Comparison of ENCODE assay signal across 28 cellular contexts in the genomic region with DNA sequence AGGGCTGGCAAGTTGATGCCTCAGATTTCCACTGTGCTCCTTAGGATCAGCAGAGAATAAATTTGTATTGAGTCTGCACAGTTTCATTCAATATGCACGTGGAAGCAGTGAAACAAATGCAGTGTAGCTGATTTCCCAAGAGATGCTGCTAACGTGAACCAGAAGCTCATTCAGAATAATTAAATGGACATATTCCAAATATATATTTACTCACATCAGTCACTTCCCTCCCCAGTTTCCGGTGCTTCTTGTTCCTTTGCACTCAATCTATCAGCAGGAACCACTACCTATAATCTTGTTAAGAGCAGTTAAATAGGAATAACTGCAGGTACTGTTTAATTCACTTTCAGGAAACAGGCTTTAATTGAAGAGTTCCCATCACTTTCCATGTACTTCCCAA.
"Had no signal": no experiment of that assay in that cellular context is flagged by ENCODE, and none has a peak within 500 bp of the region (broad histone marks: within the 10 kb centered on the region; RNA-seq: fewer than 3 reads in every experiment).

No MANE protein-coding gene starts in this region.

- H3K36me3 ChIP-seq: ascending aorta, breast epithelium, cardiac muscle cell, esophagus muscularis mucosa, gastrocnemius medialis, heart left ventricle, WERI-Rb-1 had no signal

- H3K4me3 ChIP-seq: ascending aorta, breast epithelium, cardiac muscle cell, esophagus muscularis mucosa, gastrocnemius medialis, heart left ventricle had no signal

- DNase-seq: activated B cell treated with CpG ODN at 0.5 μM for 24 hours; activated CD4-positive, alpha-beta T cell treated with anti-CD3 and anti-CD28 coated beads for 48 hours; activated CD4-positive, alpha-beta T cell treated with anti-CD3 and anti-CD28 coated beads, Interleukin-2, amount 50 U/mL, for 1 hour; activated CD4-positive, alpha-beta T cell treated with anti-CD3 and anti-CD28 coated beads, Interleukin-2, amount 50 U/mL, for 48 hours; activated CD8-positive, alpha-beta memory T cell treated with anti-CD3 and anti-CD28 coated beads, Interleukin-2, amount 10 ng/mL, durations not matched to agents 7 days and 5 days; activated CD8-positive, alpha-beta memory T cell treated with anti-CD3 and anti-CD28 coated beads, Interleukin-2, amount 50 U/mL, for 4 hours; activated CD8-positive, alpha-beta T cell treated with anti-CD3 and anti-CD28 coated beads for 36 hours; activated effector memory CD4-positive, alpha-beta T cell treated with anti-CD3 and anti-CD28 coated beads, Interleukin-2, amount 50 U/mL, for 16 hours; activated naive CD4-positive, alpha-beta T cell treated with anti-CD3 and anti-CD28 coated beads for 36 hours; activated naive CD8-positive, alpha-beta T cell treated with anti-CD3 and anti-CD28 coated beads for 36 hours; activated T-cell treated with anti-CD3 and anti-CD28 coated beads, Interleukin-2, amount 50 U/mL, for 1 hour; activated T-cell treated with anti-CD3 and anti-CD28 coated beads, Interleukin-2, amount 50 U/mL, for 48 hours; cortex of kidney; dermis blood vessel endothelial cell; effector CD4-positive, alpha-beta T cell; effector memory CD8-positive, alpha-beta T cell; erythroblast; foreskin keratinocyte; gastrocnemius medialis; glutamatergic neuron; heart left ventricle; T-helper 17 cell; T1000; WERI-Rb-1 had no signal

- H3K27ac ChIP-seq: ascending aorta, breast epithelium, cardiac muscle cell, esophagus muscularis mucosa, foreskin keratinocyte, gastrocnemius medialis, heart left ventricle, WERI-Rb-1 had no signal

- H3K9me3 ChIP-seq: breast epithelium, esophagus muscularis mucosa, gastrocnemius medialis had no signal

- H3K4me1 ChIP-seq: ascending aorta, breast epithelium, esophagus muscularis mucosa, foreskin keratinocyte, gastrocnemius medialis, heart left ventricle had no signal

- H3K27me3 ChIP-seq: ascending aorta, breast epithelium, cardiac muscle cell, esophagus muscularis mucosa, foreskin keratinocyte, gastrocnemius medialis, heart left ventricle had no signal
